ENCODE assay signal across 9 cellular contexts in the genomic region with DNA sequence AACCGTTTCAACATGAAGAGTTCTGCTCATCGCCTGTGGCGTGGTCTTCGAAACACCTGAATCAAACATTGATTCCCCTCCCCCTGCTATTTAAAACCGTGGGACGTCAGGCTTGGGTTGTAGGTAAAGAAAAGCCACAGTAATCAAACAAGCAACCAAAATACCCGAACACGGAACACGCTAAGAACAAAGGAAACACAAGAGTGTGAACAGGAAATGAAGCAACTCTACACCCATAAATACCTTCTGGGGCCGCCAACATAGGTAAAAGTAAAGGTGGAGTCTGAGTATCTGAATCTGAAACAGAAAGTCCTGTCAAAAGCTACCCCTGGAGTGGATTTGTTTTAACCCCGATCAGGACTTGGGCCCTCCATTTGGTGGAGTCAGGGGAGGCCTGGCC. TPM values are rescaled to one million over a fixed set of nuclear protein-coding genes. Genes with fewer than 3 reads are reported as not detected.
A peak's percentile ranks its signal among the peaks of the same experiment; 100 is the strongest.
DNase-seq lines count a peak whose midpoint lies in the region; TF ChIP-seq lines count a peak whose summit lies in the region.
"Not testable (repeated sequence)": the region's sequence is repeated elsewhere in the genome, so short reads cannot be mapped to it uniquely, and the experiment has no call there.
"Had no signal": no experiment of that assay in that cellular context is flagged by ENCODE, and none has a peak within 500 bp of the region (broad histone marks: within the 10 kb centered on the region; RNA-seq: fewer than 3 reads in every experiment).

No MANE protein-coding gene starts in this region.

- not testable (repeated sequence) for DNase-seq in Jurkat, Clone E6-1 (ENCODE audit: low read depth, low spot score); chondrocyte (ENCODE audit: low spot score); right atrium auricular region (ENCODE audit: low spot score)
- peak; percentile 38 for DNase-seq in activated T-helper 1 cell treated with anti-CD3 and anti-CD28 coated beads, Interleukin-12 subunit alpha, Interleukin-12 subunit beta, Interleukin-2, Interleukin-4 antibody, amounts not matched to agents 30 ng/mL and 10 ng/mL and 1 ng/mL, durations not matched to agents 14 hours and 24 hours and 36 hours (ENCODE audit: low spot score)
- DNase-seq in stimulated activated CD8-positive, alpha-beta memory T cell treated with anti-CD3 and anti-CD28 coated beads, Interleukin-7, amount 100 ng/mL, for 4 hours (ENCODE audit: low read depth in 2 of 2) = peak; percentile 19 to 35

- H3K4me3 Mint-ChIP-seq in activated T-helper 1 cell treated with anti-CD3 and anti-CD28 coated beads, Interleukin-12 subunit alpha, Interleukin-12 subunit beta, Interleukin-2, Interleukin-4 antibody, amounts not matched to agents 30 ng/mL and 10 ng/mL and 1 ng/mL, durations not matched to agents 14 hours and 24 hours and 36 hours = peak overlapping the region; percentile 89
- H3K4me3 Mint-ChIP-seq in chondrocyte (ENCODE audit: unreplicated experiment) = peak overlapping the region; percentile 77

- 0 out of 2 replicates have a peak overlapping the region, but pooled peaks have one; percentile 53 for H3K9ac ChIP-seq in BLaER1

- H2AFZ ChIP-seq in neuron (ENCODE audit: low read depth, low read length) = peak overlapping the region; percentile 46

- not testable (repeated sequence) for TF ChIP-seq CTCF in VCaP (conservative IDR thresholded peaks at IDR 0.05); chondrocyte (IDR thresholded peaks at IDR 0.05); right atrium auricular region (IDR thresholded peaks at IDR 0.05)

- peak overlapping the region; percentile 95 for H3K27ac Mint-ChIP-seq in activated T-helper 1 cell treated with anti-CD3 and anti-CD28 coated beads, Interleukin-12 subunit alpha, Interleukin-12 subunit beta, Interleukin-2, Interleukin-4 antibody, amounts not matched to agents 30 ng/mL and 10 ng/mL and 1 ng/mL, durations not matched to agents 14 hours and 24 hours and 36 hours
- H3K27ac Mint-ChIP-seq in chondrocyte (ENCODE audit: unreplicated experiment) = peak overlapping the region; percentile 89

- H3K27ac ChIP-seq in BLaER1 = peak overlapping the region; percentile 65; the same call in 1 of the 2 replicates
- peak overlapping the region; percentile 70 for H3K27ac ChIP-seq in VCaP
- H3K27ac ChIP-seq in right atrium auricular region = peak overlapping the region in 1 of 2 donors; percentile 70

- not testable (repeated sequence) for H3K9me3 ChIP-seq in BLaER1; right atrium auricular region; neuron (ENCODE audit: low read length)

- H3K27me3 ChIP-seq in BLaER1; right atrium auricular region; neuron (ENCODE audit: insufficient read depth, low read length): not testable (repeated sequence)

- not testable (repeated sequence) for H3K4me1 Mint-ChIP-seq in activated T-helper 1 cell treated with anti-CD3 and anti-CD28 coated beads, Interleukin-12 subunit alpha, Interleukin-12 subunit beta, Interleukin-2, Interleukin-4 antibody, amounts not matched to agents 30 ng/mL and 10 ng/mL and 1 ng/mL, durations not matched to agents 14 hours and 24 hours and 36 hours (ENCODE audit: low read depth); chondrocyte (ENCODE audit: low read depth)

- not testable (repeated sequence) for H3K36me3 ChIP-seq in BLaER1; right atrium auricular region; neuron (ENCODE audit: insufficient read depth, low read length)

- intact Hi-C loops in activated T-helper 1 cell treated with anti-CD3 and anti-CD28 coated beads, Interleukin-12 subunit alpha, Interleukin-12 subunit beta, Interleukin-2, Interleukin-4 antibody, amounts not matched to agents 30 ng/mL and 10 ng/mL and 1 ng/mL, durations not matched to agents 14 hours and 24 hours and 36 hours (cut with micrococcal nuclease) = not testable (repeated sequence)

- H3K4me3 ChIP-seq in BLaER1 (peak overlapping the region; percentile 68), right atrium auricular region (peak overlapping the region; percentile 53 to 67), neuron (ENCODE audit: low read length) (peak overlapping the region; percentile 52)
- peak overlapping the region; percentile 35 for H3K4me3 ChIP-seq in Jurkat, Clone E6-1 (ENCODE audit: low read length)

- not testable (repeated sequence) for H3K27me3 Mint-ChIP-seq in activated T-helper 1 cell treated with anti-CD3 and anti-CD28 coated beads, Interleukin-12 subunit alpha, Interleukin-12 subunit beta, Interleukin-2, Interleukin-4 antibody, amounts not matched to agents 30 ng/mL and 10 ng/mL and 1 ng/mL, durations not matched to agents 14 hours and 24 hours and 36 hours (ENCODE audit: insufficient read depth); chondrocyte (ENCODE audit: low read depth)

- not testable (repeated sequence) for H3K4me1 ChIP-seq in BLaER1; right atrium auricular region; neuron (ENCODE audit: insufficient read depth, low read length)

- H3K4me2 ChIP-seq in BLaER1 = peak overlapping the region; percentile 36; the same call in 1 of the 2 replicates

- H4K20me1 ChIP-seq in BLaER1 = not testable (repeated sequence)

- H3K9me3 Mint-ChIP-seq in activated T-helper 1 cell treated with anti-CD3 and anti-CD28 coated beads, Interleukin-12 subunit alpha, Interleukin-12 subunit beta, Interleukin-2, Interleukin-4 antibody, amounts not matched to agents 30 ng/mL and 10 ng/mL and 1 ng/mL, durations not matched to agents 14 hours and 24 hours and 36 hours; chondrocyte (ENCODE audit: low read depth): not testable (repeated sequence)

- H3K36me3 Mint-ChIP-seq in activated T-helper 1 cell treated with anti-CD3 and anti-CD28 coated beads, Interleukin-12 subunit alpha, Interleukin-12 subunit beta, Interleukin-2, Interleukin-4 antibody, amounts not matched to agents 30 ng/mL and 10 ng/mL and 1 ng/mL, durations not matched to agents 14 hours and 24 hours and 36 hours (ENCODE audit: low read depth); chondrocyte (ENCODE audit: low read depth): not testable (repeated sequence)

RNA-seq across cellular contexts. Expression of a gene that starts 24.7 kb away (rescaled TPM):
- polyA plus RNA-seq in Jurkat, Clone E6-1 (2012; ENCODE audit: insufficient read depth, insufficient read length) = not detected
- 0.05 TPM in 1 of 2 replicates, not detected in the other for total RNA-seq in activated T-helper 1 cell treated with anti-CD3 and anti-CD28 coated beads, Interleukin-12 subunit alpha, Interleukin-12 subunit beta, Interleukin-2, Interleukin-4 antibody, amounts not matched to agents 30 ng/mL and 10 ng/mL and 1 ng/mL, durations not matched to agents 14 hours and 24 hours and 36 hours
- total RNA-seq in chondrocyte (not detected in 3 replicates), right atrium auricular region (not detected)
- polyA plus RNA-seq: aorta had no signal
